8 cellular contexts compared by ENCODE assay signal in the genomic region with DNA sequence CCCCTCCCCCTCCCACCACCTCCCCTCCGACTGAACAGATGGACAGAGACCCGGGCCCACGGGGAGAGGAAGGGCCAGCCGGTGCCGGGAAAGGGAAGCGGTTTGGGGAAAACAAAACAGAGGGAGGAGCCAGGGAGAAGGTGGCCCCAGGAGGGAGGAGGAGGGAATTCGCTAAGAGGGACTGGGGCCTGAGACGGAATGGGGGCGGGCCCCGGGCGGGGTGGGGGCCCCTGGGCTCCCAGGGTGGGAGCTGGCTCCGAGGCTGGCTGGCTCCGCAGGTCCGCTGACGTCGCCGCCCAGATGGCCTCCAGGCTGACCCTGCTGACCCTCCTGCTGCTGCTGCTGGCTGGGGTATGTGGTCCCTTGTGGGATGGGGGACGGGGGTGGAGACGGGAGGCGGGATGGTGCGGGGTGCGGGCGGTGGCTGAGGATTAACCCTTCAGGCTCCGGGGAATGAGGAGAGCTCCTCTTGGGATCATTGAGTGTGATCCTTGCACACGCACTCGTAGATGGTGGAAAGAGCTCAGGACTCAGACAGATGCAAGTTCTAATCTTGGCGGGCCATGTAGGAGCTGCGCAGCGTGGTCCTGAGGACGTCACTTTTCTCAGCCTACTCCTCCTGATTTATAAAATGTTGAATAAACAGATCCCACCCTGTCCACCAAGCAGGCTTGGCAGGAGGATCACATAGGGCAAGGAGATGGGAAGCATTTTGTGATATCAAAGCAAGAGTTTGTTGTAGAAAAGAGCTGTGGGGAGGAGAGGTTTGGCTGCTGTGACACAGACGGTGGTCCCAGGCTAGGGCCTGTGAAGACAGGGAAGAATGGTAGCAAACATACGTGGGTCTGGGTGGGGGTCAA. TPM values are rescaled to one million over a fixed set of nuclear protein-coding genes. Genes with fewer than 3 reads are reported as not detected.
DNase-seq lines count a peak whose midpoint lies in the region; TF ChIP-seq lines count a peak whose summit lies in the region.

No MANE protein-coding gene starts in this region.

- H3K27ac ChIP-seq in layer of hippocampus (ENCODE audit: low read depth, low read length) (peak overlapping the region; percentile 75), stomach (peak overlapping the region; percentile 87 to 92 (median 90))

- H3K4me3 ChIP-seq in stomach, result peak overlapping the region; percentile 54 to 69 (median 60)

- H3K36me3 Mint-ChIP-seq in HFFc6 (ENCODE audit: low read depth) (no peaks in the 10 kb centered on the region), immature natural killer cell (no peaks in the 10 kb centered on the region)

- H3K4me1 ChIP-seq in stomach, result peaks cover 0 to 36% (median 18%) of the 10 kb centered on the region in 4 donors

- H3K4me3 Mint-ChIP-seq in HFFc6 (peak overlapping the region; percentile 22), immature natural killer cell (peak overlapping the region in 1 of 5 donors; percentile 30)

- no peaks in the 10 kb centered on the region for H3K9me3 Mint-ChIP-seq in HFFc6
- H3K9me3 Mint-ChIP-seq in immature natural killer cell, result peaks cover 0 to 1% (median 0%) of the 10 kb centered on the region in 6 donors

- H3K27me3 Mint-ChIP-seq in HFFc6 (ENCODE audit: insufficient read depth), result peaks cover 40% of the 10 kb centered on the region
- peaks cover 5 to 9% (median 6%) of the 10 kb centered on the region in 3 donors for H3K27me3 Mint-ChIP-seq in immature natural killer cell (ENCODE audit: low read depth in 3 of 3)

- H3K27ac Mint-ChIP-seq in HFFc6 (no peak overlapping the region), immature natural killer cell (no peak overlapping the region)

- TF ChIP-seq CTCF in HFFc6 (IDR thresholded peaks at IDR 0.05), result no peak
- TF ChIP-seq CTCF in stomach (IDR thresholded peaks at IDR 0.05), result no peak

- H3K4me1 Mint-ChIP-seq in HFFc6 (ENCODE audit: low read depth) (peaks cover 12% of the 10 kb centered on the region), immature natural killer cell (no peaks in the 10 kb centered on the region)

- DNase-seq in HFFc6 (no peak), cerebellum (ENCODE audit: low spot score) (peak; percentile 71), stomach (peak; percentile 50), NCI-H128 (lab: John Stamatoyannopoulos, UW; ENCODE audit: unreplicated experiment) (no peak), NOMO-1 treated with dmso at 0.1 percent for 144 hours (lab: John Stamatoyannopoulos, UW; ENCODE audit: unreplicated experiment) (no peak), dermis blood vessel endothelial cell (no peak), immature natural killer cell (no peak)

- peaks cover 0 to 17% (median 15%) of the 10 kb centered on the region in 4 donors for H3K36me3 ChIP-seq in stomach

- no peak for TF ChIP-seq EP300 in stomach (IDR thresholded peaks at IDR 0.05)

- intact Hi-C loops in stomach (cut with DNase I; ENCODE audit: low total_unique reads), result no loop called here

- H3K27me3 ChIP-seq in layer of hippocampus (ENCODE audit: control insufficient read depth, insufficient read depth, low read length) (no peaks in the 10 kb centered on the region), stomach (peaks cover 0 to 7% (median 0%) of the 10 kb centered on the region in 3 donors)

- TF ChIP-seq POLR2A in stomach (IDR thresholded peaks at IDR 0.05), result no peak

- 4 to 6% (median 5%) methylated on average over 24 to 32 of the region's 32 CpGs for WGBS in stomach, 5 donors

- H3K9me3 ChIP-seq in stomach, result no peaks in the 10 kb centered on the region

RNA-seq across cellular contexts. Expression of gene SERPING1, which starts 0.7 kb away (rescaled TPM):
- under 1 TPM in 5 of 6 experiments, not detected in 1; 0.11 to 0.51 (median 0.25) TPM for total RNA-seq in HFFc6 (2021; fragmentation: NEBNext Ultra II Directional; extraction: Animal tissue kit (Norgen Biotek cat#: 25700))
- 16.7 TPM for total RNA-seq in cerebellum
- total RNA-seq in stomach, result 100 to 1,000 TPM in 4 of 5 donors, 10 to 100 TPM in 1; 17.4 to 247 (median 153) TPM
- 100 to 1,000 TPM in 2 of 3 donors, 10 to 100 TPM in 1; 84.4 to 212 (median 111) TPM for polyA plus RNA-seq in stomach
- 0.19 and 0.85 TPM in 2 replicates for total RNA-seq in dermis blood vessel endothelial cell
- under 1 TPM in 1 of 3 donors, not detected in 2; 0.71 TPM for polyA plus RNA-seq in immature natural killer cell

RNA-seq across cellular contexts. Expression of gene UBE2L6, which starts 30.7 kb away (rescaled TPM):
- 10 to 100 TPM; 34.1 to 46.5 (median 43.3) TPM for total RNA-seq in HFFc6 (2021; fragmentation: NEBNext Ultra II Directional; extraction: Animal tissue kit (Norgen Biotek cat#: 25700))
- total RNA-seq in cerebellum (32.8 TPM), stomach (10 to 100 TPM in 4 of 5 donors, 1 to 10 TPM in 1; 2.2 to 57.8 (median 21.3) TPM), dermis blood vessel endothelial cell (37.4 and 41.5 TPM in 2 replicates)
- polyA plus RNA-seq in stomach (10 to 100 TPM; 47.3 to 73.0 (median 71.4) TPM), immature natural killer cell (100 to 1,000 TPM; 310 to 706 (median 354) TPM)

RNA-seq across cellular contexts. Expression of gene YPEL4, which starts 51.5 kb away (rescaled TPM):
- total RNA-seq in HFFc6 (2021; fragmentation: NEBNext Ultra II Directional; extraction: Animal tissue kit (Norgen Biotek cat#: 25700)), result under 1 TPM in 5 of 6 experiments, not detected in 1; 0.14 to 0.48 (median 0.28) TPM
- total RNA-seq in cerebellum (1.8 TPM), stomach (1 to 10 TPM in 1 of 5 donors, under 1 TPM in 1, not detected in 3; 0.29 to 1.5 TPM), dermis blood vessel endothelial cell (0.05 TPM in 1 of 2 replicates, not detected in the other)
- polyA plus RNA-seq in stomach (1 to 10 TPM in 1 of 3 donors, under 1 TPM in 2; 0.62 to 3.2 (median 0.68) TPM), immature natural killer cell (under 1 TPM in 1 of 3 donors, not detected in 2; 0.09 TPM)

RNA-seq across cellular contexts. Expression of gene CLP1, which starts 59.4 kb away (rescaled TPM):
- total RNA-seq in HFFc6 (2021; fragmentation: NEBNext Ultra II Directional; extraction: Animal tissue kit (Norgen Biotek cat#: 25700)), result 10 to 100 TPM; 13.0 to 17.1 (median 15.6) TPM
- 8.3 TPM for total RNA-seq in cerebellum
- 10 to 100 TPM in 3 of 5 donors, 1 to 10 TPM in 1, not detected in 1; 2.7 to 14.0 (median 11.2) TPM for total RNA-seq in stomach
- polyA plus RNA-seq in stomach, result 10 to 100 TPM in 1 of 3 donors, 1 to 10 TPM in 2; 7.1 to 14.7 (median 9.2) TPM
- 24.6 and 26.5 TPM in 2 replicates for total RNA-seq in dermis blood vessel endothelial cell
- polyA plus RNA-seq in immature natural killer cell, result 10 to 100 TPM; 18.4 to 36.7 (median 20.9) TPM

Comparison
In these comparisons a context has a peak if more than half of its experiments do, and no peak if none do; other contexts are left out.
1. DNase-seq: peak in cerebellum (single experiment) and stomach (single experiment); none in HFFc6 (single experiment), NCI-H128 (single experiment), NOMO-1 treated with dmso at 0.1 percent for 144 hours (single experiment), dermis blood vessel endothelial cell (single experiment) and immature natural killer cell (0 of 3).